35 cellular contexts compared by ENCODE assay signal in genomic region chr14:60339571-60339970, GRCh38.
"Had no signal": no experiment of that assay in that cellular context is flagged by ENCODE, and none has a peak within 500 bp of the region (broad histone marks: within the 10 kb centered on the region; RNA-seq: fewer than 3 reads in every experiment).

No MANE protein-coding gene starts in this region.

- H3K27ac ChIP-seq: adrenal gland, body of pancreas, breast epithelium, PC-9, WERI-Rb-1 had no signal

- ATAC-seq: activated CD8-positive, alpha-beta T cell treated with anti-CD3 and anti-CD28 coated beads, Interleukin-2, amount 10 ng/mL, durations not matched to agents 7 days and 5 days; activated naive CD4-positive, alpha-beta T cell treated with anti-CD3 and anti-CD28 coated beads, Interleukin-2, amount 50 U/mL, for 72 hours; activated T-cell treated with anti-CD3 and anti-CD28 coated beads, Interleukin-2, amount 50 U/mL, for 4 hours; body of pancreas had no signal

- FAIRE-seq: astrocyte, RCC 7860 had no signal

- H3K4me3 ChIP-seq: adrenal gland, body of pancreas, breast epithelium, PC-9 had no signal

- H3K4me1 Mint-ChIP-seq: activated CD4-positive, alpha-beta T cell treated with anti-CD3 and anti-CD28 coated beads, Interleukin-2, amount 10 ng/mL, durations not matched to agents 7 days and 5 days had no signal

- H3K9me3 Mint-ChIP-seq: activated naive CD4-positive, alpha-beta T cell treated with anti-CD3 and anti-CD28 coated beads for 36 hours; activated naive CD4-positive, alpha-beta T cell treated with anti-CD3 and anti-CD28 coated beads, Interleukin-2, amount 50 U/mL, for 72 hours; activated T-cell treated with anti-CD3 and anti-CD28 coated beads, Interleukin-2, amount 50 U/mL, for 4 hours; activated T-helper 1 cell treated with anti-CD3 and anti-CD28 coated beads, Interleukin-12 subunit alpha, Interleukin-12 subunit beta, Interleukin-2, Interleukin-4 antibody, amounts not matched to agents 30 ng/mL and 10 ng/mL and 1 ng/mL, durations not matched to agents 14 hours and 24 hours and 36 hours had no signal

- H3K27ac Mint-ChIP-seq: activated CD4-positive, alpha-beta T cell treated with anti-CD3 and anti-CD28 coated beads, Interleukin-2, amount 10 ng/mL, durations not matched to agents 7 days and 5 days; activated CD8-positive, alpha-beta T cell treated with anti-CD3 and anti-CD28 coated beads, Interleukin-2, amount 10 ng/mL, durations not matched to agents 7 days and 5 days; activated naive CD4-positive, alpha-beta T cell treated with anti-CD3 and anti-CD28 coated beads for 36 hours; activated naive CD4-positive, alpha-beta T cell treated with anti-CD3 and anti-CD28 coated beads, Interleukin-2, amount 50 U/mL, for 72 hours; activated T-helper 1 cell treated with anti-CD3 and anti-CD28 coated beads, Interleukin-12 subunit alpha, Interleukin-12 subunit beta, Interleukin-2, Interleukin-4 antibody, amounts not matched to agents 30 ng/mL and 10 ng/mL and 1 ng/mL, durations not matched to agents 14 hours and 24 hours and 36 hours had no signal

- H3K4me2 ChIP-seq: PC-9 had no signal

- H3K4me1 ChIP-seq: adrenal gland, body of pancreas, breast epithelium had no signal

- H2AFZ ChIP-seq: PC-9 had no signal

- H3K9me3 ChIP-seq: adrenal gland, body of pancreas, breast epithelium had no signal

- H3K27me3 ChIP-seq: adrenal gland, body of pancreas, breast epithelium had no signal

- DNase-seq: activated CD4-positive, alpha-beta T cell treated with anti-CD3 and anti-CD28 coated beads for 1 hour; activated CD4-positive, alpha-beta T cell treated with anti-CD3 and anti-CD28 coated beads, Interleukin-2, amount 10 ng/mL, durations not matched to agents 7 days and 5 days; activated CD4-positive, alpha-beta T cell treated with anti-CD3 and anti-CD28 coated beads, Interleukin-2, amount 50 U/mL, for 48 hours; activated CD4-positive, CD25-positive, alpha-beta regulatory T cell; activated CD8-positive, alpha-beta T cell treated with anti-CD3 and anti-CD28 coated beads, Interleukin-2, amount 10 ng/mL, durations not matched to agents 7 days and 5 days; activated gamma-delta T cell treated with Interleukin-2 at 50 U/mL for 16 hours; activated naive CD4-positive, alpha-beta T cell treated with anti-CD3 and anti-CD28 coated beads for 36 hours; activated T-cell treated with anti-CD3 and anti-CD28 coated beads for 4 hours; activated T-cell treated with anti-CD3 and anti-CD28 coated beads, Interleukin-2, amount 50 U/mL, for 4 hours; adrenal gland; body of pancreas; caudate nucleus; cerebellar nuclear complex; NCI-H1092; NCI-H1436 treated with DMSO at 0.1 percent for 48 hours; NCI-H187; NCI-H2029 treated with DMSO at 0.1 percent for 48 hours; NCI-H2107; NCI-H2171; NCI-H510A; NCI-H526; NCI-H748 treated with DMSO at 0.1 percent for 48 hours; NK-92 treated with Interleukin-12 subunit alpha and Interleukin-12 subunit beta, amount 100 ng/mL, for 24 hours; Right ventricle myocardium superior; SW 1271; T-helper 1 cell; T-helper 2 cell; T-helper 9 cell; WERI-Rb-1 had no signal

- H3K4me3 Mint-ChIP-seq: activated CD4-positive, alpha-beta T cell treated with anti-CD3 and anti-CD28 coated beads, Interleukin-2, amount 10 ng/mL, durations not matched to agents 7 days and 5 days; activated CD8-positive, alpha-beta T cell treated with anti-CD3 and anti-CD28 coated beads, Interleukin-2, amount 10 ng/mL, durations not matched to agents 7 days and 5 days; activated naive CD4-positive, alpha-beta T cell treated with anti-CD3 and anti-CD28 coated beads for 36 hours; activated T-cell treated with anti-CD3 and anti-CD28 coated beads, Interleukin-2, amount 50 U/mL, for 4 hours; activated T-helper 1 cell treated with anti-CD3 and anti-CD28 coated beads, Interleukin-12 subunit alpha, Interleukin-12 subunit beta, Interleukin-2, Interleukin-4 antibody, amounts not matched to agents 30 ng/mL and 10 ng/mL and 1 ng/mL, durations not matched to agents 14 hours and 24 hours and 36 hours had no signal

- H3K36me3 ChIP-seq: adrenal gland, breast epithelium, WERI-Rb-1 had no signal
